ENCODE assay signal across 29 cellular contexts in the genomic region with DNA sequence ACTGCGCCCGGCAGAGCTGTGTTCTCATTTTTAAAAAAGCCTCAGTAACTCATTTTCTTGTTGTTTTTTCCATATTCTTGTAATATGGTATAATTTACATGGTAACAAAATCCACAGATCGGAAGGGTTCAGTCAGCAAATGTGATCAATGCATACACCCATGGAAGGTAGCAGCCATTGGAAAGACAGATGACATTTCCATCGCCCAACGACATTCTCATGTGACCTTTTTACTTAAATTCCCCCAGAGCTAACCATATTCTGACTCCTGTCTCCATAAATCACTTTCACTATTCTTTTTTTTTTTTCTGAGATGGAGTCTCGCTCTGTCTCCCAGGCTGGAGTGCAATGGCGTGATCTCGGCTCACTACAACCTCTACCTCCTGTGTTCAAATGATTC.
"Had no signal": no experiment of that assay in that cellular context is flagged by ENCODE, and none has a peak within 500 bp of the region (broad histone marks: within the 10 kb centered on the region; RNA-seq: fewer than 3 reads in every experiment).

No MANE protein-coding gene starts in this region.

- H3K9me3 Mint-ChIP-seq: activated CD4-positive, alpha-beta memory T cell treated with anti-CD3 and anti-CD28 coated beads, Interleukin-2, amount 10 ng/mL, durations not matched to agents 7 days and 5 days; activated naive CD4-positive, alpha-beta T cell treated with anti-CD3 and anti-CD28 coated beads, Interleukin-2, amount 10 ng/mL, durations not matched to agents 7 days and 5 days; activated T-cell treated with anti-CD3 and anti-CD28 coated beads, Interleukin-2, amount 50 U/mL, for 24 hours; activated T-helper 2 cell treated with anti-CD3 and anti-CD28 coated beads, Interferon-gamma antibody, Interleukin-2, Interleukin-4, amounts not matched to agents 10 μg/mL and 5 μg/mL and 100 μg/mL, durations not matched to agents 14 hours and 24 hours and 36 hours; T-helper 1 cell treated with Interleukin-12 subunit alpha and Interleukin-12 subunit beta and Interleukin-4 antibody, amounts not matched to agents 30 μg/mL and 1 μg/mL, for 36 hours; T-helper 2 cell treated with Interferon-gamma antibody and Interleukin-4, amounts not matched to agents 5 μg/mL and 100 μg/mL, for 36 hours had no signal

- H3K4me3 Mint-ChIP-seq: activated CD4-positive, alpha-beta memory T cell treated with anti-CD3 and anti-CD28 coated beads, Interleukin-2, amount 10 ng/mL, durations not matched to agents 7 days and 5 days; activated naive CD4-positive, alpha-beta T cell treated with anti-CD3 and anti-CD28 coated beads, Interleukin-2, amount 10 ng/mL, durations not matched to agents 7 days and 5 days; activated naive CD8-positive, alpha-beta T cell; activated T-cell treated with anti-CD3 and anti-CD28 coated beads, Interleukin-2, amount 50 U/mL, for 24 hours; T-helper 1 cell treated with Interleukin-12 subunit alpha and Interleukin-12 subunit beta and Interleukin-4 antibody, amounts not matched to agents 30 μg/mL and 1 μg/mL, for 36 hours; T-helper 2 cell treated with Interferon-gamma antibody and Interleukin-4, amounts not matched to agents 5 μg/mL and 100 μg/mL, for 36 hours had no signal

- H3K27me3 Mint-ChIP-seq: activated CD4-positive, alpha-beta memory T cell treated with anti-CD3 and anti-CD28 coated beads, Interleukin-2, amount 10 ng/mL, durations not matched to agents 7 days and 5 days; activated naive CD4-positive, alpha-beta T cell treated with anti-CD3 and anti-CD28 coated beads, Interleukin-2, amount 10 ng/mL, durations not matched to agents 7 days and 5 days; activated naive CD8-positive, alpha-beta T cell; activated T-cell treated with anti-CD3 and anti-CD28 coated beads, Interleukin-2, amount 50 U/mL, for 24 hours had no signal

- DNase-seq: activated CD4-positive, alpha-beta memory T cell treated with anti-CD3 and anti-CD28 coated beads, Interleukin-2, amount 10 ng/mL, durations not matched to agents 7 days and 5 days; activated CD4-positive, alpha-beta T cell treated with anti-CD3 and anti-CD28 coated beads for 1 hour; activated CD4-positive, alpha-beta T cell treated with anti-CD3 and anti-CD28 coated beads for 48 hours; activated CD4-positive, CD25-positive, alpha-beta regulatory T cell; activated gamma-delta T cell; activated naive CD4-positive, alpha-beta T cell treated with anti-CD3 and anti-CD28 coated beads, Interleukin-2, amount 10 ng/mL, durations not matched to agents 7 days and 5 days; activated T-cell treated with anti-CD3 and anti-CD28 coated beads, Interleukin-2, amount 50 U/mL, for 24 hours; body of pancreas; MM.1S; NCI-H1092 treated with DMSO at 0.1 percent for 48 hours; NCI-H1417; NCI-H146; NCI-H187; NCI-H2029 treated with DMSO at 0.1 percent for 48 hours; NCI-H2107; NCI-H2171; NCI-H510A; NCI-H526; NCI-H748 treated with DMSO at 0.1 percent for 48 hours; NK-92 treated with Interleukin-12 subunit alpha and Interleukin-12 subunit beta, amount 100 ng/mL, for 24 hours; PC-3; Peyer's patch; RPMI8226; SHP77 treated with DMSO at 0.1 percent for 48 hours; SK-N-SH had no signal

- H3K27ac Mint-ChIP-seq: activated CD4-positive, alpha-beta memory T cell treated with anti-CD3 and anti-CD28 coated beads, Interleukin-2, amount 10 ng/mL, durations not matched to agents 7 days and 5 days; activated naive CD4-positive, alpha-beta T cell treated with anti-CD3 and anti-CD28 coated beads, Interleukin-2, amount 10 ng/mL, durations not matched to agents 7 days and 5 days; activated T-helper 2 cell treated with anti-CD3 and anti-CD28 coated beads, Interferon-gamma antibody, Interleukin-2, Interleukin-4, amounts not matched to agents 10 μg/mL and 5 μg/mL and 100 μg/mL, durations not matched to agents 14 hours and 24 hours and 36 hours; T-helper 1 cell treated with Interleukin-12 subunit alpha and Interleukin-12 subunit beta and Interleukin-4 antibody, amounts not matched to agents 30 μg/mL and 1 μg/mL, for 36 hours; T-helper 2 cell treated with Interferon-gamma antibody and Interleukin-4, amounts not matched to agents 5 μg/mL and 100 μg/mL, for 36 hours had no signal

- ATAC-seq: body of pancreas, PC-3 had no signal
